8 cellular contexts compared by ENCODE assay signal in genomic region chr11:33802414-33802950, GRCh38. TPM values are rescaled to one million over a fixed set of nuclear protein-coding genes. Genes with fewer than 3 reads are reported as not detected.
DNase-seq lines count a peak whose midpoint lies in the region; ATAC-seq lines count a peak whose summit lies in the region.

No MANE protein-coding gene starts in this region.

- peak; percentile 65 for DNase-seq in activated CD8-positive, alpha-beta memory T cell treated with anti-CD3 and anti-CD28 coated beads, Interleukin-2, amount 50 U/mL, for 48 hours
- DNase-seq in activated CD8-positive, alpha-beta memory T cell treated with anti-CD3 and anti-CD28 coated beads, Interleukin-2, amount 50 U/mL, for 4 hours, result no peak
- DNase-seq in NCI-H2081 (lab: John Stamatoyannopoulos, UW) (peak; percentile 45 to 75), globus pallidus (ENCODE audit: low spot score) (peak; percentile 16), occipital lobe (lab: John Stamatoyannopoulos, UW) (peak; percentile 72), immature natural killer cell (no peak)
- DNase-seq in activated T-cell treated with anti-CD3 and anti-CD28 coated beads, Interleukin-2, amount 50 U/mL, for 4 hours, result no peak
- no peak for DNase-seq in activated effector memory CD4-positive, alpha-beta T cell treated with Interleukin-2 at 50 U/mL for 16 hours

- H3K4me1 Mint-ChIP-seq in activated T-cell treated with anti-CD3 and anti-CD28 coated beads, Interleukin-2, amount 50 U/mL, for 4 hours (ENCODE audit: low read depth), result peaks cover 6% of the 10 kb centered on the region
- H3K4me1 Mint-ChIP-seq in immature natural killer cell, result no peaks in the 10 kb centered on the region

- H3K27ac Mint-ChIP-seq in immature natural killer cell, result no peak overlapping the region

- ATAC-seq in activated T-cell treated with anti-CD3 and anti-CD28 coated beads, Interleukin-2, amount 50 U/mL, for 4 hours, result peak; percentile 90 to 93

- H3K27me3 Mint-ChIP-seq in activated T-cell treated with anti-CD3 and anti-CD28 coated beads, Interleukin-2, amount 50 U/mL, for 4 hours (ENCODE audit: low read depth), result peaks cover 50% of the 10 kb centered on the region
- H3K27me3 Mint-ChIP-seq in immature natural killer cell (ENCODE audit: low read depth in 3 of 3), result peaks cover 2 to 19% (median 17%) of the 10 kb centered on the region in 3 donors

- H3K9me3 Mint-ChIP-seq in activated T-cell treated with anti-CD3 and anti-CD28 coated beads, Interleukin-2, amount 50 U/mL, for 4 hours, result no peaks in the 10 kb centered on the region
- no peaks in the 10 kb centered on the region for H3K9me3 Mint-ChIP-seq in immature natural killer cell

- H3K4me3 Mint-ChIP-seq in activated T-cell treated with anti-CD3 and anti-CD28 coated beads, Interleukin-2, amount 50 U/mL, for 4 hours, result no peak overlapping the region
- H3K4me3 Mint-ChIP-seq in immature natural killer cell, result no peak overlapping the region

- H3K36me3 Mint-ChIP-seq in activated T-cell treated with anti-CD3 and anti-CD28 coated beads, Interleukin-2, amount 50 U/mL, for 4 hours (ENCODE audit: insufficient read depth), result no peaks in the 10 kb centered on the region
- H3K36me3 Mint-ChIP-seq in immature natural killer cell, result no peaks in the 10 kb centered on the region

RNA-seq across cellular contexts. Expression of gene FBXO3, which starts 28.2 kb away (rescaled TPM):
- 10 to 100 TPM; 14.4 to 16.2 (median 14.8) TPM for total RNA-seq in activated T-cell treated with anti-CD3 and anti-CD28 coated beads, Interleukin-2, amount 50 U/mL, for 4 hours
- 93.9 TPM for total RNA-seq in occipital lobe
- polyA plus RNA-seq in immature natural killer cell, result 10 to 100 TPM; 33.5 to 46.9 (median 36.9) TPM

Comparison
In these comparisons a context has a peak if more than half of its experiments do, and no peak if none do; other contexts are left out.
1. DNase-seq: peak in activated CD8-positive, alpha-beta memory T cell treated with anti-CD3 and anti-CD28 coated beads, Interleukin-2, amount 50 U/mL, for 48 hours (single experiment), NCI-H2081 (2 of 2), globus pallidus (single experiment) and occipital lobe (single experiment); none in activated CD8-positive, alpha-beta memory T cell treated with anti-CD3 and anti-CD28 coated beads, Interleukin-2, amount 50 U/mL, for 4 hours (single experiment), activated T-cell treated with anti-CD3 and anti-CD28 coated beads, Interleukin-2, amount 50 U/mL, for 4 hours (single experiment), immature natural killer cell (0 of 3) and activated effector memory CD4-positive, alpha-beta T cell treated with Interleukin-2 at 50 U/mL for 16 hours (single experiment).